In genomic region chr11:58926251-58926650, GRCh38 we compare ENCODE assay signal across 1 cellular context.
TF ChIP-seq lines count a peak whose summit lies in the region.

No MANE protein-coding gene starts in this region.

TF ChIP-seq in HepG2, 621 proteins besides CTCF, POLR2A, EP300 and RAD21 (continued from another document and continues in another):
- peak; percentile 99 for TF ChIP-seq ZNF609 (CRISPR knock-in tag; IDR thresholded peaks at IDR 0.05; ENCODE audit: borderline replicate concordance)
- TF ChIP-seq SKI (IDR thresholded peaks at IDR 0.05; ENCODE audit: partially characterized antibody), result no peak
- peak; percentile 68; the same call in 1 of the 2 replicates for TF ChIP-seq FOXO1 (CRISPR knock-in tag; IDR thresholded peaks at IDR 0.05)
- no peak for TF ChIP-seq ZNF839 (CRISPR knock-in tag; IDR thresholded peaks at IDR 0.05; ENCODE audit: borderline replicate concordance)
- no peak for TF ChIP-seq MZF1 (CRISPR knock-in tag; IDR thresholded peaks at IDR 0.05; ENCODE audit: borderline replicate concordance)
- peak in 1 of 2 experiments; percentile 23; a peak in 1 of 4 replicates for TF ChIP-seq REST (IDR thresholded peaks at IDR 0.05; ENCODE audit: borderline replicate concordance in 1 of 2, low read depth in 1 of 2, low read length in 2 of 2)
- TF ChIP-seq ZNF572 (CRISPR knock-in tag; IDR thresholded peaks at IDR 0.05), result no peak
- no peak for TF ChIP-seq SALL2 (CRISPR knock-in tag; IDR thresholded peaks at IDR 0.05)
- no peak for TF ChIP-seq HES4 (CRISPR knock-in tag; IDR thresholded peaks at IDR 0.05; ENCODE audit: borderline replicate concordance)
- TF ChIP-seq ELF4 (CRISPR knock-in tag; IDR thresholded peaks at IDR 0.05; ENCODE audit: borderline replicate concordance), result no peak
- no peak for TF ChIP-seq ZNF33A (CRISPR knock-in tag; IDR thresholded peaks at IDR 0.05; ENCODE audit: borderline replicate concordance)
- no peak for TF ChIP-seq ZNF782 (CRISPR knock-in tag; IDR thresholded peaks at IDR 0.05; ENCODE audit: borderline replicate concordance)
- TF ChIP-seq STAG1 (CRISPR knock-in tag; IDR thresholded peaks at IDR 0.05), result no peak
- TF ChIP-seq CREB3 (CRISPR knock-in tag; IDR thresholded peaks at IDR 0.05), result no peak
- TF ChIP-seq ZNF121 (CRISPR knock-in tag; IDR thresholded peaks at IDR 0.05), result no peak
- TF ChIP-seq ZNF18 (CRISPR knock-in tag; IDR thresholded peaks at IDR 0.05; ENCODE audit: insufficient replicate concordance), result no peak
- TF ChIP-seq ZNF788 (CRISPR knock-in tag; IDR thresholded peaks at IDR 0.05; ENCODE audit: borderline replicate concordance), result no peak
- no peak for TF ChIP-seq ZNF775 (CRISPR knock-in tag; IDR thresholded peaks at IDR 0.05; ENCODE audit: borderline replicate concordance)
- TF ChIP-seq ATF4 (CRISPR knock-in tag; IDR thresholded peaks at IDR 0.05), result peak in 1 of 2 experiments; percentile 60; a peak in 1 of 4 replicates
- no peak for TF ChIP-seq MTA1 (CRISPR knock-in tag; IDR thresholded peaks at IDR 0.05; ENCODE audit: borderline replicate concordance)
- no peak for TF ChIP-seq ZNF337 (CRISPR knock-in tag; IDR thresholded peaks at IDR 0.05; ENCODE audit: borderline replicate concordance, low read depth)
- peak; percentile 31; the same call in 1 of the 2 replicates for TF ChIP-seq SAP130 (CRISPR knock-in tag; IDR thresholded peaks at IDR 0.05; ENCODE audit: low read depth)
- peak; percentile 33; the same call in 1 of the 2 replicates for TF ChIP-seq ZNF710 (CRISPR knock-in tag; IDR thresholded peaks at IDR 0.05; ENCODE audit: borderline replicate concordance)
- TF ChIP-seq ATF2 (CRISPR knock-in tag; IDR thresholded peaks at IDR 0.05), result 0 out of 2 replicates have a peak, but pooled peaks have one; percentile 22
- no peak for TF ChIP-seq ZNF232 (CRISPR knock-in tag; IDR thresholded peaks at IDR 0.05; ENCODE audit: borderline replicate concordance)
- no peak for TF ChIP-seq ZBED4 (CRISPR knock-in tag; IDR thresholded peaks at IDR 0.05; ENCODE audit: borderline replicate concordance)
- no peak for TF ChIP-seq BORCS8-MEF2B (CRISPR knock-in tag; IDR thresholded peaks at IDR 0.05)
- TF ChIP-seq PRMT3 (CRISPR knock-in tag; IDR thresholded peaks at IDR 0.05; ENCODE audit: borderline replicate concordance, low read depth), result no peak
- 0 out of 2 replicates have a peak, but pooled peaks have one; percentile 41 for TF ChIP-seq ZBTB21 (CRISPR knock-in tag; IDR thresholded peaks at IDR 0.05)
- no peak for TF ChIP-seq SRSF9 (IDR thresholded peaks at IDR 0.05; ENCODE audit: borderline replicate concordance, insufficient read depth, low read depth, low read length, poor library complexity, severe bottlenecking)
